10 cellular contexts compared by ENCODE assay signal in the genomic region with DNA sequence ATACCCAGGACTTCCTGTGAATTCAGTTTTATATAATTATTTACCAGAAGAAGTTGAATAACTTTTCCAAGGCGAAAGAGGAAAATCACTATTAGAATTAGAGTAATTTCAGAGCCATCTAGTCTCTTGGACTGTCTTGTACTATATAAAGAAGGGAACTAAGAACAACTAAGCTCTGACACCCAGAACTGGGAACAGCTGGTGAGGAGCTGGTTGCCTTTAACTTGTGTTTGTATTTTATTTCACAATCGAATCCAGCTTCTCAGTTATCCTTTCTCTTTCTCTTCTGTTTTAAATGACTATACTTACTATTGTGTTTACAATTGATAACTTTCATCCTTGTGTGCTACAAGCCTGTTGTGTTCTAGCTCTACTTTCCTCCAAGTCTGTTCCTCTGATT. TPM values are rescaled to one million over a fixed set of nuclear protein-coding genes. Genes with fewer than 3 reads are reported as not detected.
A peak's percentile ranks its signal among the peaks of the same experiment; 100 is the strongest.
DNase-seq lines count a peak whose midpoint lies in the region; ATAC-seq and TF ChIP-seq lines count a peak whose summit lies in the region.
"Had no signal": no experiment of that assay in that cellular context is flagged by ENCODE, and none has a peak within 500 bp of the region (broad histone marks: within the 10 kb centered on the region; RNA-seq: fewer than 3 reads in every experiment).

No MANE protein-coding gene starts in this region.

- H3K27me3 Mint-ChIP-seq in activated T-cell treated with anti-CD3 and anti-CD28 coated beads, Interleukin-2, amount 50 U/mL, for 24 hours: no peaks in the 10 kb centered on the region
- H3K27me3 Mint-ChIP-seq: activated naive CD8-positive, alpha-beta T cell treated with anti-CD3 and anti-CD28 coated beads, Interleukin-2, amount 50 U/mL, for 24 hours had no signal

- peak overlapping the region; percentile 73 for H3K27ac Mint-ChIP-seq in activated T-cell treated with anti-CD3 and anti-CD28 coated beads, Interleukin-2, amount 50 U/mL, for 24 hours
- H3K27ac Mint-ChIP-seq: activated naive CD8-positive, alpha-beta T cell treated with anti-CD3 and anti-CD28 coated beads, Interleukin-2, amount 50 U/mL, for 24 hours had no signal

- peaks cover 7% of the 10 kb centered on the region for H3K4me1 ChIP-seq in colonic mucosa
- peaks cover 26% of the 10 kb centered on the region for H3K4me1 ChIP-seq in mesodermal cell (ENCODE audit: control insufficient read depth, insufficient read depth, low read length, poor library complexity, severe bottlenecking)
- H3K4me1 ChIP-seq in upper lobe of left lung: peaks cover 25 to 45% (median 35%) of the 10 kb centered on the region in 4 donors

- peak overlapping the region; percentile 26 for H3K27ac ChIP-seq in colonic mucosa
- H3K27ac ChIP-seq in mesodermal cell (ENCODE audit: low read depth, low read length, severe bottlenecking): peak overlapping the region; percentile 77
- H3K27ac ChIP-seq in upper lobe of left lung: peak overlapping the region; percentile 55 to 75 (median 66)
- H3K27ac ChIP-seq: HL-60 had no signal

- no peak for DNase-seq in activated T-cell treated with anti-CD3 and anti-CD28 coated beads, Interleukin-2, amount 50 U/mL, for 24 hours
- no peak for DNase-seq in activated T-cell treated with anti-CD3 and anti-CD28 coated beads, Interleukin-2, amount 50 U/mL, for 48 hours
- no peak for DNase-seq in colonic mucosa
- peak in 1 of 2 donors; percentile 34 for DNase-seq in upper lobe of left lung
- no peak for DNase-seq in NCI-H1092 treated with DMSO at 0.1 percent for 48 hours (lab: John Stamatoyannopoulos, UW)
- no peak for DNase-seq in HUDEP-2 (lab: John Stamatoyannopoulos, UW; ENCODE audit: unreplicated experiment in 76 of 76)
- DNase-seq: activated naive CD8-positive, alpha-beta T cell treated with anti-CD3 and anti-CD28 coated beads, Interleukin-2, amount 50 U/mL, for 24 hours had no signal

- TF ChIP-seq POLR2A in upper lobe of left lung (IDR thresholded peaks at IDR 0.05): no peak

- H3K9me3 ChIP-seq in colonic mucosa (no peaks in the 10 kb centered on the region), mesodermal cell (ENCODE audit: control insufficient read depth, low read length) (no peaks in the 10 kb centered on the region), upper lobe of left lung (no peaks in the 10 kb centered on the region)

- H3K36me3 ChIP-seq in colonic mucosa (no peaks in the 10 kb centered on the region), mesodermal cell (ENCODE audit: control insufficient read depth, insufficient read depth, low read length) (peaks cover 10% of the 10 kb centered on the region), upper lobe of left lung (no peaks in the 10 kb centered on the region)

- WGBS in mesodermal cell (ENCODE audit: insufficient coverage in 2 of 2), 2 experiments: no CpG with 5 or more reads among the region's 2 CpGs
- 32 to 42% methylated on average over 2 of the region's 2 CpGs for WGBS in upper lobe of left lung, 2 donors

- H3K27me3 ChIP-seq in colonic mucosa: no peaks in the 10 kb centered on the region
- H3K27me3 ChIP-seq in upper lobe of left lung: no peaks in the 10 kb centered on the region

- TF ChIP-seq CTCF in colonic mucosa (IDR thresholded peaks at IDR 0.05) (no peak), upper lobe of left lung (IDR thresholded peaks at IDR 0.05) (no peak)

- H3K36me3 Mint-ChIP-seq in activated T-cell treated with anti-CD3 and anti-CD28 coated beads, Interleukin-2, amount 50 U/mL, for 24 hours (ENCODE audit: low read depth): peaks cover 15% of the 10 kb centered on the region

- no peak overlapping the region for H3K9ac ChIP-seq in colonic mucosa (ENCODE audit: low read depth in 2 of 2, low read length in 2 of 2)

- TF ChIP-seq EP300 in upper lobe of left lung (IDR thresholded peaks at IDR 0.05): no peak

- intact Hi-C loops in colonic mucosa (cut with DNase I): no loop called here

- ATAC-seq in upper lobe of left lung (ENCODE audit: low FRiP score in 2 of 2) (peak in 1 of 2 donors; percentile 77), GM21825 (IDR thresholded peaks at IDR 0.05; ENCODE audit: unreplicated experiment) (no peak)

- H3K4me3 Mint-ChIP-seq in activated T-cell treated with anti-CD3 and anti-CD28 coated beads, Interleukin-2, amount 50 U/mL, for 24 hours: no peak overlapping the region
- H3K4me3 Mint-ChIP-seq: activated naive CD8-positive, alpha-beta T cell treated with anti-CD3 and anti-CD28 coated beads, Interleukin-2, amount 50 U/mL, for 24 hours had no signal

- H3K4me1 Mint-ChIP-seq in activated T-cell treated with anti-CD3 and anti-CD28 coated beads, Interleukin-2, amount 50 U/mL, for 24 hours (ENCODE audit: low read depth): peaks cover 49% of the 10 kb centered on the region

- H3K9me3 Mint-ChIP-seq in activated T-cell treated with anti-CD3 and anti-CD28 coated beads, Interleukin-2, amount 50 U/mL, for 24 hours: no peaks in the 10 kb centered on the region
- H3K9me3 Mint-ChIP-seq: activated naive CD8-positive, alpha-beta T cell treated with anti-CD3 and anti-CD28 coated beads, Interleukin-2, amount 50 U/mL, for 24 hours had no signal

- H3K4me3 ChIP-seq in colonic mucosa (no peak overlapping the region), mesodermal cell (ENCODE audit: extremely low read depth, insufficient read depth, low read length, poor library complexity, severe bottlenecking) (no peak overlapping the region), upper lobe of left lung (no peak overlapping the region)

RNA-seq across cellular contexts. Expression of a gene that starts 8.4 kb away (rescaled TPM):
- total RNA-seq in colonic mucosa (10 to 100 TPM; 28.7 to 32.0 TPM), upper lobe of left lung (10 to 100 TPM; 35.0 to 62.9 (median 51.9) TPM)
- polyA plus RNA-seq in mesodermal cell (2013, experiment 1 of 2): 20.8 TPM
- polyA plus RNA-seq in mesodermal cell (2013, experiment 2 of 2): 18.8 TPM

Comparison
In these comparisons a context has a peak if more than half of its experiments do, and no peak if none do; other contexts are left out.
1. H3K27ac ChIP-seq: peak in every context shown above with its lines; median percentile 77 in mesodermal cell; 66 in upper lobe of left lung; 26 in colonic mucosa.